In genomic region chr20:20466341-20466879, GRCh38 we compare ENCODE assay signal across 8 cellular contexts.
DNase-seq lines count a peak whose midpoint lies in the region; ATAC-seq and TF ChIP-seq lines count a peak whose summit lies in the region.

No MANE protein-coding gene starts in this region.

- H3K36me3 ChIP-seq in kidney epithelial cell (ENCODE audit: control insufficient read depth, insufficient read depth, low read length): no peaks in the 10 kb centered on the region

- CTCF ChIA-PET in activated naive CD4-positive, alpha-beta T cell treated with anti-CD3 and anti-CD28 coated beads for 36 hours (lab: Charles Lee): no interaction called here

- H3K4me3 Mint-ChIP-seq in nephron progenitor cell: no peak overlapping the region
- no peak overlapping the region for H3K4me3 Mint-ChIP-seq in activated naive CD4-positive, alpha-beta T cell treated with anti-CD3 and anti-CD28 coated beads for 36 hours

- H3K27ac Mint-ChIP-seq in nephron progenitor cell: no peak overlapping the region
- H3K27ac Mint-ChIP-seq in activated naive CD4-positive, alpha-beta T cell treated with anti-CD3 and anti-CD28 coated beads for 36 hours: no peak overlapping the region

- intact Hi-C loops in activated naive CD4-positive, alpha-beta T cell treated with anti-CD3 and anti-CD28 coated beads for 36 hours (cut with micrococcal nuclease): no loop called here

- H3K4me3 ChIP-seq in kidney epithelial cell (ENCODE audit: low read depth, low read length): no peak overlapping the region

- peak; percentile 87 for ATAC-seq in HG02798 (IDR thresholded peaks at IDR 0.05; ENCODE audit: poor library complexity, unreplicated experiment)

- peaks cover 3% of the 10 kb centered on the region for H3K27me3 Mint-ChIP-seq in nephron progenitor cell (ENCODE audit: low read depth, poor library complexity)
- no peaks in the 10 kb centered on the region for H3K27me3 Mint-ChIP-seq in activated naive CD4-positive, alpha-beta T cell treated with anti-CD3 and anti-CD28 coated beads for 36 hours (ENCODE audit: low read depth)

- H3K9me3 Mint-ChIP-seq in nephron progenitor cell: no peaks in the 10 kb centered on the region
- H3K9me3 Mint-ChIP-seq in activated naive CD4-positive, alpha-beta T cell treated with anti-CD3 and anti-CD28 coated beads for 36 hours: no peaks in the 10 kb centered on the region

- TF ChIP-seq CTCF in kidney epithelial cell (IDR thresholded peaks at IDR 0.05; ENCODE audit: insufficient read depth, low read length, poor library complexity, severe bottlenecking) (no peak), nephron progenitor cell (IDR thresholded peaks at IDR 0.05) (no peak)

- peaks cover 10% of the 10 kb centered on the region for H3K36me3 Mint-ChIP-seq in nephron progenitor cell (ENCODE audit: low read depth)
- H3K36me3 Mint-ChIP-seq in activated naive CD4-positive, alpha-beta T cell treated with anti-CD3 and anti-CD28 coated beads for 36 hours (ENCODE audit: low read depth): peaks cover 10% of the 10 kb centered on the region

- peak; percentile 30 for DNase-seq in stimulated activated CD4-positive, alpha-beta T cell treated with anti-CD3 and anti-CD28 coated beads, Interleukin-1b, Interleukin-23, amount 100 ng/mL, for 48 hours
- no peak for DNase-seq in stimulated activated CD4-positive, alpha-beta T cell treated with anti-CD3 and anti-CD28 coated beads, Interleukin-4, amount 100 ng/mL, for 24 hours
- DNase-seq in NCI-H524 treated with DMSO at 0.1 percent for 48 hours (lab: John Stamatoyannopoulos, UW) (peak; percentile 51), kidney epithelial cell (ENCODE audit: low read depth) (peak; percentile 7), A172 (ENCODE audit: low spot score) (no peak), nephron progenitor cell (no peak)
- no peak for DNase-seq in activated naive CD4-positive, alpha-beta T cell treated with anti-CD3 and anti-CD28 coated beads for 36 hours

- H3K27me3 ChIP-seq in kidney epithelial cell (ENCODE audit: control insufficient read depth, insufficient read depth, low read length): no peaks in the 10 kb centered on the region

- peaks cover 25% of the 10 kb centered on the region for H3K4me1 Mint-ChIP-seq in nephron progenitor cell
- H3K4me1 Mint-ChIP-seq in activated naive CD4-positive, alpha-beta T cell treated with anti-CD3 and anti-CD28 coated beads for 36 hours (ENCODE audit: low read depth): no peaks in the 10 kb centered on the region

Comparison
In these comparisons a context has a peak if more than half of its experiments do, and no peak if none do; other contexts are left out.
1. DNase-seq: peak in stimulated activated CD4-positive, alpha-beta T cell treated with anti-CD3 and anti-CD28 coated beads, Interleukin-1b, Interleukin-23, amount 100 ng/mL, for 48 hours (single experiment), NCI-H524 treated with DMSO at 0.1 percent for 48 hours (single experiment) and kidney epithelial cell (single experiment); none in stimulated activated CD4-positive, alpha-beta T cell treated with anti-CD3 and anti-CD28 coated beads, Interleukin-4, amount 100 ng/mL, for 24 hours (single experiment), A172 (single experiment), nephron progenitor cell (single experiment) and activated naive CD4-positive, alpha-beta T cell treated with anti-CD3 and anti-CD28 coated beads for 36 hours (single experiment).